Comparison of ENCODE assay signal across 4 cellular contexts in genomic region chr19:49288205-49288604, GRCh38. TPM values are rescaled to one million over a fixed set of nuclear protein-coding genes. Genes with fewer than 3 reads are reported as not detected.
"Had no signal": no experiment of that assay in that cellular context is flagged by ENCODE, and none has a peak within 500 bp of the region (broad histone marks: within the 10 kb centered on the region; RNA-seq: fewer than 3 reads in every experiment).

No MANE protein-coding gene starts in this region.

RNA-seq across cellular contexts. Expression of gene SLC6A16, which starts 36.8 kb away (rescaled TPM):
- total RNA-seq: HT-29, HT1080 had no signal

RNA-seq across cellular contexts. Expression of gene CD37, which starts 47.0 kb away (rescaled TPM):
- total RNA-seq: HepG2, HT-29, HT1080, IMR-90 had no signal
- polyA plus RNA-seq: HepG2, IMR-90 had no signal
